Comparison of ENCODE assay signal across 8 cellular contexts in genomic region chr20:20824924-20825584, GRCh38.
A peak's percentile ranks its signal among the peaks of the same experiment; 100 is the strongest.
DNase-seq lines count a peak whose midpoint lies in the region; ATAC-seq and TF ChIP-seq lines count a peak whose summit lies in the region.

No MANE protein-coding gene starts in this region.

- no peak overlapping the region for H2BK15ac ChIP-seq in IMR-90 (ENCODE audit: low read depth, low read length)

- H2BK20ac ChIP-seq in IMR-90 (ENCODE audit: low read depth, low read length), result no peak overlapping the region

- H2AK9ac ChIP-seq in IMR-90 (replicated peaks; ENCODE audit: low read depth, low read length, poor library complexity), result no peak overlapping the region

- intact Hi-C loops in A673 (cut with micrococcal nuclease; ENCODE audit: unreplicated experiment) (loop anchor here (1.0 to 10.0 kb wide), 2 partner anchors 160 to 230 kb away; no protein-coding TSS in a partner anchor), IMR-90 (cut with micrococcal nuclease) (loop anchor here (1.0 to 10.0 kb wide), 3 partner anchors 161 to 740 kb away; no protein-coding TSS in a partner anchor), cardiac septum (cut with DNase I) (loop anchor here (2.0 to 10.0 kb wide), 2 partner anchors 160 to 230 kb away; no protein-coding TSS in a partner anchor), psoas muscle (cut with DNase I) (loop anchor here (1.0 to 2.0 kb wide), 2 partner anchors 160 kb away; no protein-coding TSS in a partner anchor)

- H3K56ac ChIP-seq in IMR-90 (ENCODE audit: extremely low read depth, insufficient read depth, low read length), result no peak overlapping the region

- dilution Hi-C loops in IMR-90 (cut with HindIII; ENCODE audit: low sequenced_read_pairs, unreplicated experiment), result no loop called here

- WGBS in IMR-90 (ENCODE audit: extremely low coverage in 2 of 2, insufficient read length in 1 of 2), 2 experiments, result 7% methylated on average over 3 of the region's 18 CpGs; no CpG with 5 or more reads in 1 of the 2 experiments
- 16 to 20% (median 18%) methylated on average over 18 of the region's 18 CpGs for WGBS in psoas muscle, 3 donors

- no peak overlapping the region for H3K4me2 ChIP-seq in IMR-90 (ENCODE audit: low read depth, low read length)

- no peak overlapping the region for H4K8ac ChIP-seq in IMR-90 (ENCODE audit: low read depth in 2 of 2, low read length in 2 of 2)

- TF ChIP-seq RAD21 in IMR-90 (IDR thresholded peaks at IDR 0.05; ENCODE audit: low read length), result peak; percentile 36

- no peaks in the 10 kb centered on the region for H3K9me1 ChIP-seq in IMR-90 (ENCODE audit: insufficient read depth, low read length)

- H3K36me3 ChIP-seq in A673 (ENCODE audit: insufficient read depth, low read length, poor library complexity, severe bottlenecking), result no peaks in the 10 kb centered on the region
- no peaks in the 10 kb centered on the region for H3K36me3 ChIP-seq in IMR-90 (ENCODE audit: control insufficient read depth, insufficient read depth, low read length)
- no peaks in the 10 kb centered on the region for H3K36me3 ChIP-seq in psoas muscle (ENCODE audit: insufficient read depth in 1 of 2, low read depth in 1 of 2)

- H3K4me1 ChIP-seq in A673 (ENCODE audit: insufficient read depth, low read length, poor library complexity, severe bottlenecking), result peaks cover 17% of the 10 kb centered on the region
- no peaks in the 10 kb centered on the region for H3K4me1 ChIP-seq in IMR-90 (ENCODE audit: control insufficient read depth, insufficient read depth, low read length)
- peaks cover 24% of the 10 kb centered on the region for H3K4me1 ChIP-seq in psoas muscle

- no peak overlapping the region for H3K9ac ChIP-seq in IMR-90 (ENCODE audit: low read depth, low read length)

- CTCF ChIA-PET in A673 (lab: Charles Lee) (interaction anchor here (0.7 to 1.5 kb wide), 8 partner anchors 13 to 791 kb away, joined by 3 to 12 read pairs (median 3); no protein-coding TSS in a partner anchor), IMR-90 (lab: Yijun Ruan, JAX) (interaction anchor here (1.4 kb wide), 1 partner anchor 12 kb away, joined by 3 read pairs; no protein-coding TSS in a partner anchor)

- H4K20me1 ChIP-seq in IMR-90 (ENCODE audit: insufficient read depth, low read length), result no peaks in the 10 kb centered on the region

- BruUV-seq in A673 (replicated peaks; lab: Mats Ljungman, UMichigan) (no TSS peak), IMR-90 (replicated peaks; lab: Mats Ljungman, UMichigan) (no TSS peak)

- H2BK5ac ChIP-seq in IMR-90 (ENCODE audit: low read depth, low read length, poor library complexity, severe bottlenecking), result no peak overlapping the region

- peak; percentile 83 for DNase-seq in A673 (ENCODE audit: low spot score)
- peak; percentile 2 for DNase-seq in IMR-90
- DNase-seq in RKO (ENCODE audit: low spot score), result peak; percentile 63
- DNase-seq in activated naive CD4-positive, alpha-beta T cell (lab: John Stamatoyannopoulos, UW), result peak in 3 of 4 experiments; percentile 3 to 20 (median 7)
- DNase-seq in cardiac septum (ENCODE audit: low spot score), result peak; percentile 84
- DNase-seq in psoas muscle, result peak; percentile 38 to 79
- no peak for DNase-seq in NCI-H187 (lab: John Stamatoyannopoulos, UW)

- H3K79me1 ChIP-seq in IMR-90 (ENCODE audit: low read depth in 1 of 2, low read length in 2 of 2), result no peaks in the 10 kb centered on the region

- no peak overlapping the region for H2AFZ ChIP-seq in IMR-90 (replicated peaks; ENCODE audit: low read length, poor library complexity)

- no peak overlapping the region for H4K91ac ChIP-seq in IMR-90 (ENCODE audit: insufficient read depth, low read depth, low read length)

- H3K23ac ChIP-seq in IMR-90 (ENCODE audit: low read depth, low read length), result no peak overlapping the region

- H2AK5ac ChIP-seq in IMR-90 (ENCODE audit: low read depth, low read length), result no peak overlapping the region

- H3K27ac ChIP-seq in A673 (ENCODE audit: low read depth, low read length, poor library complexity, severe bottlenecking) (peak overlapping the region; percentile 40), IMR-90 (ENCODE audit: insufficient read depth, low read length) (no peak overlapping the region), psoas muscle (no peak overlapping the region)

- no peak overlapping the region for H2BK120ac ChIP-seq in IMR-90 (ENCODE audit: low read depth, low read length)

- H3K4me3 ChIP-seq in A673 (ENCODE audit: low read depth, low read length, poor library complexity, severe bottlenecking) (no peak overlapping the region), IMR-90 (ENCODE audit: insufficient read depth, low read depth, low read length) (no peak overlapping the region), psoas muscle (peak overlapping the region; percentile 45)

- in situ Hi-C loops in IMR-90 (cut with MboI; ENCODE audit: low sequenced_read_pairs), result no loop called here

- POLR2A ChIA-PET in A673 (lab: Charles Lee; ENCODE audit: low non-redundant PET) (no interaction called here), IMR-90 (lab: Charles Lee; ENCODE audit: unreplicated experiment) (no interaction called here)

- H3K18ac ChIP-seq in IMR-90 (ENCODE audit: low read depth, low read length), result no peak overlapping the region

- H3K9me3 ChIP-seq in A673 (ENCODE audit: low read depth, low read length, poor library complexity, severe bottlenecking) (no peaks in the 10 kb centered on the region), IMR-90 (ENCODE audit: control insufficient read depth, insufficient read depth, low read length) (no peaks in the 10 kb centered on the region), psoas muscle (no peaks in the 10 kb centered on the region)

- TF ChIP-seq CTCF in A673 (conservative IDR thresholded peaks at IDR 0.05; ENCODE audit: low read depth, low read length) (peak; percentile 82), IMR-90 (conservative IDR thresholded peaks at IDR 0.05; ENCODE audit: low read depth, low read length) (peak; percentile 58), psoas muscle (IDR thresholded peaks at IDR 0.05) (peak; percentile 91)

- peak; percentile 74 for ATAC-seq in GM18502 (IDR thresholded peaks at IDR 0.05; ENCODE audit: poor library complexity, unreplicated experiment)
- ATAC-seq in IMR-90 (ENCODE audit: low read depth), result peak; percentile 53
- ATAC-seq in psoas muscle, result peak; percentile 66 to 87 (median 72)

- no peak overlapping the region for H3K14ac ChIP-seq in IMR-90 (replicated peaks; ENCODE audit: low read depth, low read length)

- no peak overlapping the region for H4K5ac ChIP-seq in IMR-90 (ENCODE audit: low read depth, low read length)

- H3K27me3 ChIP-seq in A673 (replicated peaks; ENCODE audit: insufficient read depth, low read depth, low read length, poor library complexity) (no peaks in the 10 kb centered on the region), IMR-90 (ENCODE audit: control insufficient read depth, insufficient read depth, low read length) (no peaks in the 10 kb centered on the region), psoas muscle (ENCODE audit: insufficient read depth in 3 of 3, low read length in 2 of 3) (no peaks in the 10 kb centered on the region)

- TF ChIP-seq POLR2A in IMR-90 (IDR thresholded peaks at IDR 0.05; ENCODE audit: low read depth, low read length), result no peak

- no peak overlapping the region for H3K4ac ChIP-seq in IMR-90 (ENCODE audit: low read depth, low read length)

TF ChIP-seq in IMR-90, 13 proteins besides CTCF, POLR2A, EP300 and RAD21:
- peak; percentile 31; the same call in 1 of the 2 replicates for TF ChIP-seq SMC3 (IDR thresholded peaks at IDR 0.05; ENCODE audit: low read depth, low read length)
- no peak for TF ChIP-seq CEBPB (IDR thresholded peaks at IDR 0.05; ENCODE audit: low read depth, low read length)

Comparison
In these comparisons a context has a peak if more than half of its experiments do, and no peak if none do; other contexts are left out.
1. DNase-seq: peak in A673 (single experiment), IMR-90 (single experiment), RKO (single experiment), activated naive CD4-positive, alpha-beta T cell (3 of 4), cardiac septum (single experiment) and psoas muscle (2 of 2); none in NCI-H187 (0 of 2).
2. Peak in every context shown above with its lines, with median percentiles within 50 percentile points of each other: CTCF ChIP-seq and ATAC-seq.